20 cellular contexts compared by ENCODE assay signal in the genomic region with DNA sequence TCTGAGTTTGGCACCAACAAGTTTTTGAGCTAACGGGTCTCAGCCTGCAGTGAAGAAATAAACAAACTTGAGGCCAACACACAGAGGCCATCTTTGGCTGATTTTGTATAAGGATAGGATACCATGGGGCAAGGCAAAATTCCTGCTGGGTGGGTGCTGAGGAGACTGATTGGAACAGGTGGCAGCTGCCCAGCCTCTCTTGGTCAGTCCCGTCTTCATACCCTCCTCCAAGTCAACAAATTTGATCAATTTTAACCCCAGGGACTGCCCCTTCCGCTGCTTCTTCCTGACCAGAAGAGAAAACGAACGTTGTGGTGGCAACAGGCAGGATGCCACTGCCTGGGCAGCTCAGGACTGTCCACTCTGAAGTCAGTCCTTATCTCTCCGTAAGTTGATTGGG.
"Had no signal": no experiment of that assay in that cellular context is flagged by ENCODE, and none has a peak within 500 bp of the region (broad histone marks: within the 10 kb centered on the region; RNA-seq: fewer than 3 reads in every experiment).

No MANE protein-coding gene starts in this region.

- H3K27me3 ChIP-seq: upper lobe of left lung had no signal

- H3K9me3 ChIP-seq: sigmoid colon, upper lobe of left lung had no signal

- DNase-seq: activated CD4-positive, alpha-beta T cell treated with anti-CD3 and anti-CD28 coated beads, Interleukin-2, amount 10 ng/mL, durations not matched to agents 7 days and 5 days; activated CD8-positive, alpha-beta T cell treated with anti-CD3 and anti-CD28 coated beads, Interleukin-2, amount 10 ng/mL, durations not matched to agents 7 days and 5 days; activated gamma-delta T cell; activated naive CD4-positive, alpha-beta T cell treated with anti-CD3 and anti-CD28 coated beads, Interleukin-2, amount 50 U/mL, for 16 hours; activated naive CD8-positive, alpha-beta T cell treated with anti-CD3 and anti-CD28 coated beads, Interleukin-2, amount 50 U/mL, for 24 hours; effector CD4-positive, alpha-beta T cell; erythroblast; foreskin melanocyte; glutamatergic neuron; hippocampal formation; left ventricle myocardium superior; nephron progenitor cell; occipital lobe; sigmoid colon; stimulated activated CD4-positive, alpha-beta T cell treated with anti-CD3 and anti-CD28 coated beads, Interleukin-4, amount 100 ng/mL, for 24 hours; stimulated activated naive CD4-positive, alpha-beta T cell treated with Interleukin-2 at 50 U/mL for 16 hours; T-cell; upper lobe of left lung had no signal

- H3K27ac ChIP-seq: sigmoid colon, upper lobe of left lung, VCaP had no signal

- H3K4me3 ChIP-seq: sigmoid colon, upper lobe of left lung had no signal

- H3K36me3 ChIP-seq: sigmoid colon, upper lobe of left lung had no signal

- ATAC-seq: activated CD4-positive, CD25-positive, alpha-beta regulatory T cell treated with anti-CD3 and anti-CD28 coated beads, Interleukin-2, amount 50 U/mL, for 24 hours; activated CD8-positive, alpha-beta T cell treated with anti-CD3 and anti-CD28 coated beads, Interleukin-2, amount 10 ng/mL, durations not matched to agents 7 days and 5 days; activated naive CD8-positive, alpha-beta T cell treated with anti-CD3 and anti-CD28 coated beads, Interleukin-2, amount 50 U/mL, for 24 hours; left ventricle myocardium superior; T-cell had no signal

- H3K4me1 ChIP-seq: sigmoid colon, upper lobe of left lung had no signal
